In genomic region chr1:66489972-66490601, GRCh38 we compare ENCODE assay signal across 24 cellular contexts. TPM values are rescaled to one million over a fixed set of nuclear protein-coding genes. Genes with fewer than 3 reads are reported as not detected.
DNase-seq lines count a peak whose midpoint lies in the region; ATAC-seq, FAIRE-seq and TF ChIP-seq lines count a peak whose summit lies in the region.
"Had no signal": no experiment of that assay in that cellular context is flagged by ENCODE, and none has a peak within 500 bp of the region (broad histone marks: within the 10 kb centered on the region; RNA-seq: fewer than 3 reads in every experiment).

No MANE protein-coding gene starts in this region.

- H3K9me1 ChIP-seq in endothelial cell of umbilical vein (replicated peaks; ENCODE audit: control insufficient read depth, extremely low read depth, insufficient read depth, low read length): no peaks in the 10 kb centered on the region

- H3K4me3 ChIP-seq in BE2C (ENCODE audit: low read depth, low read length) (0 out of 2 replicates have a peak overlapping the region, but pooled peaks have one; percentile 2), endothelial cell of umbilical vein (replicated peaks in 1 of 3; ENCODE audit: insufficient read depth in 1 of 3, low read depth in 1 of 3, low read length in 3 of 3) (no peak overlapping the region), dorsolateral prefrontal cortex (no peak overlapping the region)
- H3K4me3 ChIP-seq: ascending aorta had no signal

- POLR2A ChIA-PET in endothelial cell of umbilical vein (lab: Charles Lee): interaction anchor here (0.6 kb wide), 1 partner anchor 18 kb away, joined by 3 read pairs; no protein-coding TSS in a partner anchor

- H3K27me3 ChIP-seq in BE2C (no peaks in the 10 kb centered on the region), endothelial cell of umbilical vein (ENCODE audit: control insufficient read depth in 2 of 2, insufficient read depth in 2 of 2, low read length in 2 of 2) (no peaks in the 10 kb centered on the region), dorsolateral prefrontal cortex (no peaks in the 10 kb centered on the region)
- H3K27me3 ChIP-seq: ascending aorta had no signal

- peak overlapping the region; percentile 78 for H3K27ac Mint-ChIP-seq in osteocyte (ENCODE audit: unreplicated experiment)
- H3K27ac Mint-ChIP-seq: CD8-positive, alpha-beta T cell; natural killer cell had no signal

- H3K79me2 ChIP-seq in endothelial cell of umbilical vein (ENCODE audit: control insufficient read depth, insufficient read depth, low read length): no peaks in the 10 kb centered on the region

- ATAC-seq in GM21360 (IDR thresholded peaks at IDR 0.05; ENCODE audit: unreplicated experiment): no peak
- ATAC-seq: CD8-positive, alpha-beta T cell; natural killer cell had no signal

- no peak for FAIRE-seq in endothelial cell of umbilical vein (lab: Jason Lieb, UNC)
- FAIRE-seq: colon, endometrium, keratinocyte, urothelium cell line had no signal

- no TSS peak for BruUV-seq in endothelial cell of umbilical vein (replicated peaks; lab: Mats Ljungman, UMichigan)

- no peaks in the 10 kb centered on the region for H4K20me1 ChIP-seq in endothelial cell of umbilical vein (replicated peaks; ENCODE audit: control insufficient read depth, extremely low read depth, insufficient read depth, low read length)

- no peak overlapping the region for H3K9ac ChIP-seq in endothelial cell of umbilical vein (replicated peaks; ENCODE audit: extremely low read depth, insufficient read depth, low read length)
- H3K9ac ChIP-seq: KMS-11 had no signal

- H3K4me3 Mint-ChIP-seq in osteocyte (ENCODE audit: unreplicated experiment): no peak overlapping the region
- H3K4me3 Mint-ChIP-seq: CD8-positive, alpha-beta T cell; natural killer cell had no signal

- DNase-seq in BE2C: peak; percentile 22
- peak; percentile 32 for DNase-seq in M059J (ENCODE audit: low read depth)
- DNase-seq in endothelial cell of umbilical vein (ENCODE audit: low read depth, low spot score): peak; percentile 32
- DNase-seq in osteocyte (ENCODE audit: extremely low spot score, unreplicated experiment): no peak
- DNase-seq in GM20000 (ENCODE audit: low spot score): no peak
- no peak for DNase-seq in dorsolateral prefrontal cortex
- no peak for DNase-seq in SIG-M5 treated with dmso at 0.1 percent for 504 hours (lab: John Stamatoyannopoulos, UW; ENCODE audit: unreplicated experiment)
- DNase-seq: activated CD4-positive, alpha-beta T cell treated with anti-CD3 and anti-CD28 coated beads, Interleukin-2, amount 50 U/mL, for 48 hours; activated naive CD4-positive, alpha-beta T cell treated with anti-CD3 and anti-CD28 coated beads, Interleukin-2, amount 50 U/mL, for 16 hours; CD8-positive, alpha-beta T cell; natural killer cell; NCI-H1105; NCI-H2107; NCI-H510A; stimulated activated CD4-positive, alpha-beta T cell treated with anti-CD3 and anti-CD28 coated beads, Interleukin-4, amount 100 ng/mL, for 1 hour; WERI-Rb-1 had no signal

- no peaks in the 10 kb centered on the region for H3K9me3 ChIP-seq in BE2C
- no peaks in the 10 kb centered on the region for H3K9me3 ChIP-seq in endothelial cell of umbilical vein (replicated peaks; ENCODE audit: control insufficient read depth, insufficient read depth, low read length)
- H3K9me3 ChIP-seq: ascending aorta had no signal

- H3K36me3 ChIP-seq in BE2C (no peaks in the 10 kb centered on the region), endothelial cell of umbilical vein (ENCODE audit: control insufficient read depth in 2 of 2, extremely low read depth in 1 of 2, insufficient read depth in 2 of 2, low read length in 2 of 2) (no peaks in the 10 kb centered on the region)
- H3K36me3 ChIP-seq: ascending aorta, WERI-Rb-1 had no signal

- dilution Hi-C loops in endothelial cell of umbilical vein (cut with MboI; ENCODE audit: extremely low pct_ligation_motif_present, low sequenced_read_pairs): no loop called here

- H3K27ac ChIP-seq in endothelial cell of umbilical vein (ENCODE audit: insufficient read depth, low read depth, low read length) (peak overlapping the region; percentile 40), dorsolateral prefrontal cortex (no peak overlapping the region)
- H3K27ac ChIP-seq: ascending aorta, KMS-11, WERI-Rb-1 had no signal

- no peak for TF ChIP-seq POLR2A in endothelial cell of umbilical vein (IDR thresholded peaks at IDR 0.05; ENCODE audit: low read depth, low read length)

- no peaks in the 10 kb centered on the region for H3K27me3 Mint-ChIP-seq in osteocyte (ENCODE audit: unreplicated experiment)

- no peaks in the 10 kb centered on the region for H3K36me3 Mint-ChIP-seq in osteocyte (ENCODE audit: unreplicated experiment)
- H3K36me3 Mint-ChIP-seq: CD8-positive, alpha-beta T cell; natural killer cell had no signal

- peaks cover 40% of the 10 kb centered on the region for H3K4me1 Mint-ChIP-seq in osteocyte (ENCODE audit: unreplicated experiment)
- H3K4me1 Mint-ChIP-seq: natural killer cell had no signal

- CTCF ChIA-PET in endothelial cell of umbilical vein (lab: Charles Lee): interaction anchor here (0.7 to 2.2 kb wide), 11 partner anchors 10 to 247 kb away, joined by 3 to 51 read pairs (median 5); no protein-coding TSS in a partner anchor

- H3K9me3 Mint-ChIP-seq in osteocyte (ENCODE audit: unreplicated experiment): no peaks in the 10 kb centered on the region
- H3K9me3 Mint-ChIP-seq: CD8-positive, alpha-beta T cell; natural killer cell had no signal

- intact Hi-C loops in endothelial cell of umbilical vein (cut with micrococcal nuclease): no loop called here
- intact Hi-C loops in dorsolateral prefrontal cortex (cut with DNase I): no loop called here

- peak overlapping the region; percentile 27 for H2AFZ ChIP-seq in endothelial cell of umbilical vein (ENCODE audit: low read depth, low read length)

- H3K4me1 ChIP-seq in BE2C (peaks cover 55% of the 10 kb centered on the region), endothelial cell of umbilical vein (ENCODE audit: control insufficient read depth, extremely low read depth, insufficient read depth, low read length) (peaks cover 21% of the 10 kb centered on the region)
- H3K4me1 ChIP-seq: ascending aorta had no signal

- H3K4me2 ChIP-seq in endothelial cell of umbilical vein (ENCODE audit: insufficient read depth, low read length): peak overlapping the region; percentile 35
- H3K4me2 ChIP-seq: KMS-11 had no signal

- no peak for TF ChIP-seq CTCF in BE2C (IDR thresholded peaks at IDR 0.05; ENCODE audit: low read depth, low read length)
- no peak for TF ChIP-seq CTCF in endothelial cell of umbilical vein (IDR thresholded peaks at IDR 0.05; ENCODE audit: extremely low read depth in 1 of 2, insufficient read depth in 1 of 2, low read depth in 1 of 2, low read length in 2 of 2)
- no peak for TF ChIP-seq CTCF in osteocyte (IDR thresholded peaks at IDR 0.05)
- no peak for TF ChIP-seq CTCF in GM20000 (IDR thresholded peaks at IDR 0.05; ENCODE audit: extremely low read depth, missing control alignments)
- no peak for TF ChIP-seq CTCF in dorsolateral prefrontal cortex (IDR thresholded peaks at IDR 0.05 in 54 of 56, conservative IDR thresholded peaks at IDR 0.05 in 2 of 56; ENCODE audit: low read depth in 1 of 56, partially characterized antibody in 56 of 56)

TF ChIP-seq in endothelial cell of umbilical vein, 7 proteins besides CTCF, POLR2A, EP300 and RAD21:
- TF ChIP-seq FOS (IDR thresholded peaks at IDR 0.05; ENCODE audit: borderline replicate concordance, insufficient read depth, low read length): no peak
- no peak for TF ChIP-seq JUN (IDR thresholded peaks at IDR 0.05; ENCODE audit: borderline replicate concordance, insufficient read depth, insufficient read length, low read depth)
- no peak for TF ChIP-seq GATA2 (IDR thresholded peaks at IDR 0.05; ENCODE audit: insufficient read depth, insufficient read length, low read depth, low read length)
- no peak for TF ChIP-seq POLR2AphosphoS5 (IDR thresholded peaks at IDR 0.05; ENCODE audit: insufficient read depth, low read depth, low read length)
- TF ChIP-seq MYC (IDR thresholded peaks at IDR 0.05; ENCODE audit: low read depth, low read length): no peak
- TF ChIP-seq EZH2 (IDR thresholded peaks at IDR 0.05; ENCODE audit: borderline replicate concordance, low read depth, low read length, severe bottlenecking): no peak
- TF ChIP-seq MAX (IDR thresholded peaks at IDR 0.05; ENCODE audit: insufficient read depth, insufficient read length): no peak

RNA-seq across cellular contexts. Expression of gene SGIP1, which starts 43.9 kb away (rescaled TPM):
- 13.6 TPM for polyA plus RNA-seq in BE2C (2012; ENCODE audit: insufficient read depth, insufficient read length, low read depth)
- 3.9 and 5.8 TPM in 2 replicates for total RNA-seq in M059J (2014; rRNA removed; shearing (Covaris generic))
- total RNA-seq in endothelial cell of umbilical vein: 51.0 and 68.9 TPM in 2 replicates
- 30.4 and 30.9 TPM in 2 replicates for polyA plus RNA-seq in endothelial cell of umbilical vein
- 11.2 and 13.2 TPM in 2 replicates for polyA plus RNA-seq in endothelial cell of umbilical vein (2011; cell fraction: cytosol; rRNA removed)
- 121 and 134 TPM in 2 replicates for polyA plus RNA-seq in endothelial cell of umbilical vein (2011; cell fraction: nucleus; rRNA removed)
- polyA plus RNA-seq in endothelial cell of umbilical vein (2012): 17.7 and 26.2 TPM in 2 replicates
- 102 and 106 TPM in 2 replicates for polyA minus RNA-seq in endothelial cell of umbilical vein
- not detected for polyA minus RNA-seq in endothelial cell of umbilical vein (2011; cell fraction: cytosol; rRNA and poly(A)+ RNA removed)
- polyA minus RNA-seq in endothelial cell of umbilical vein (2011; cell fraction: nucleus; rRNA and poly(A)+ RNA removed): 283 and 309 TPM in 2 replicates
- 118 and 123 TPM in 2 replicates for total RNA-seq in osteocyte
- 100 to 1,000 TPM; 106 to 187 (median 149) TPM for total RNA-seq in dorsolateral prefrontal cortex
- total RNA-seq: CD8-positive, alpha-beta T cell; T-helper 1 cell treated with Interleukin-12 subunit alpha and Interleukin-12 subunit beta and Interleukin-4 antibody, amounts not matched to agents 30 ng/mL and 1 ng/mL, for 36 hours had no signal

Comparison
In these comparisons a context has a peak if more than half of its experiments do, and no peak if none do; other contexts are left out.
1. DNase-seq: peak in BE2C (single experiment), M059J (single experiment) and endothelial cell of umbilical vein (single experiment); none in osteocyte (single experiment), GM20000 (single experiment), dorsolateral prefrontal cortex (0 of 10) and SIG-M5 treated with dmso at 0.1 percent for 504 hours (single experiment).